1 cellular context compared by ENCODE assay signal in genomic region chr22:50276143-50276542, GRCh38.
TF ChIP-seq lines count a peak whose summit lies in the region.

No MANE protein-coding gene starts in this region.

TF ChIP-seq in K562, 482 proteins besides CTCF, POLR2A, EP300 and RAD21:
- TF ChIP-seq EWSR1 (IDR thresholded peaks at IDR 0.05; ENCODE audit: borderline replicate concordance, low read depth, partially characterized antibody) (no peak), RBM22 (IDR thresholded peaks at IDR 0.05; ENCODE audit: low read depth, low read length, poor library complexity, severe bottlenecking) (peak; percentile 47), POLR2G (IDR thresholded peaks at IDR 0.05; ENCODE audit: low read depth, low read length) (0 out of 2 replicates have a peak, but pooled peaks have one; percentile 16), ZNF282 (CRISPR knock-in tag; IDR thresholded peaks at IDR 0.05) (no peak), PRPF4 (IDR thresholded peaks at IDR 0.05; ENCODE audit: insufficient read depth, low read depth, low read length, poor library complexity, severe bottlenecking) (peak; percentile 74), ZBTB33 (CRISPR knock-in tag; IDR thresholded peaks at IDR 0.05) (peak; percentile 82), FOXK2 (conservative IDR thresholded peaks at IDR 0.05 in 1 of 2, IDR thresholded peaks at IDR 0.05 in 1 of 2; ENCODE audit: low read depth in 2 of 2) (no peak), CREBBP (IDR thresholded peaks at IDR 0.05; ENCODE audit: low read depth, low read length) (no peak), KDM4B (IDR thresholded peaks at IDR 0.05; ENCODE audit: borderline replicate concordance in 2 of 2, low read depth in 1 of 2) (no peak), MAZ (CRISPR knock-in tag; conservative IDR thresholded peaks at IDR 0.05 in 1 of 2, IDR thresholded peaks at IDR 0.05 in 1 of 2) (no peak), ZNF695 (CRISPR knock-in tag; IDR thresholded peaks at IDR 0.05) (no peak), HNRNPL (IDR thresholded peaks at IDR 0.05; ENCODE audit: low read depth, low read length) (peak; percentile 80)
TF ChIP-seq in K562: peak in this region for 5.
